ENCODE assay signal across 12 cellular contexts in genomic region chr2:143524001-143524608, GRCh38.
A peak's percentile ranks its signal among the peaks of the same experiment; 100 is the strongest.
DNase-seq lines count a peak whose midpoint lies in the region; ATAC-seq, FAIRE-seq and TF ChIP-seq lines count a peak whose summit lies in the region.
"Had no signal": no experiment of that assay in that cellular context is flagged by ENCODE, and none has a peak within 500 bp of the region (broad histone marks: within the 10 kb centered on the region; RNA-seq: fewer than 3 reads in every experiment).

No MANE protein-coding gene starts in this region.

- H3K27ac Mint-ChIP-seq in activated CD8-positive, alpha-beta T cell treated with anti-CD3 and anti-CD28 coated beads, Interleukin-2, amount 10 ng/mL, durations not matched to agents 7 days and 5 days: no peak overlapping the region
- H3K27ac Mint-ChIP-seq: GM23338 had no signal

- no peaks in the 10 kb centered on the region for H3K9me3 Mint-ChIP-seq in activated CD8-positive, alpha-beta T cell treated with anti-CD3 and anti-CD28 coated beads, Interleukin-2, amount 10 ng/mL, durations not matched to agents 7 days and 5 days (ENCODE audit: insufficient read depth)
- H3K9me3 Mint-ChIP-seq: GM23338 had no signal

- FAIRE-seq in small intestine (lab: Jason Lieb, UNC): no peak

- H3K36me3 ChIP-seq in ascending aorta (no peaks in the 10 kb centered on the region), cardiac muscle cell (no peaks in the 10 kb centered on the region), small intestine (ENCODE audit: control insufficient read depth in 2 of 2, insufficient read depth in 2 of 2, low read length in 2 of 2) (no peaks in the 10 kb centered on the region), WERI-Rb-1 (no peaks in the 10 kb centered on the region)

- no peaks in the 10 kb centered on the region for H3K9me3 ChIP-seq in ascending aorta
- H3K9me3 ChIP-seq in cardiac muscle cell (ENCODE audit: low read depth): no peaks in the 10 kb centered on the region
- H3K9me3 ChIP-seq in small intestine (ENCODE audit: control insufficient read depth, low read depth): no peaks in the 10 kb centered on the region
- H3K9me3 ChIP-seq in WERI-Rb-1 (ENCODE audit: severe bottlenecking): no peaks in the 10 kb centered on the region
- H3K9me3 ChIP-seq: Caco-2 had no signal

- CTCF ChIA-PET in activated CD8-positive, alpha-beta T cell treated with anti-CD3 and anti-CD28 coated beads, Interleukin-2, amount 10 ng/mL, durations not matched to agents 7 days and 5 days (lab: Charles Lee): interaction anchor here (0.7 kb wide), 2 partner anchors 11 to 12 kb away, joined by 3 read pairs; no protein-coding TSS in a partner anchor

- H3K4me3 ChIP-seq in ascending aorta (peak overlapping the region in 1 of 2 donors; percentile 2), cardiac muscle cell (no peak overlapping the region), small intestine (ENCODE audit: low read depth in 1 of 2, low read length in 2 of 2) (no peak overlapping the region), WERI-Rb-1 (ENCODE audit: low read depth, low read length) (no peak overlapping the region)
- H3K4me3 ChIP-seq: GM23338 had no signal

- POLR2A ChIA-PET in activated CD8-positive, alpha-beta T cell treated with anti-CD3 and anti-CD28 coated beads, Interleukin-2, amount 10 ng/mL, durations not matched to agents 7 days and 5 days (lab: Charles Lee): no interaction called here

- H3K27ac ChIP-seq in ascending aorta (peak overlapping the region; percentile 23 to 52), cardiac muscle cell (peak overlapping the region; percentile 7), small intestine (ENCODE audit: low read depth in 1 of 2, low read length in 1 of 2) (peak overlapping the region in 1 of 2 donors; percentile 24), WERI-Rb-1 (no peak overlapping the region)

- ATAC-seq in activated CD8-positive, alpha-beta T cell treated with anti-CD3 and anti-CD28 coated beads, Interleukin-2, amount 10 ng/mL, durations not matched to agents 7 days and 5 days: no peak
- ATAC-seq: GM23338 had no signal

- H3K4me3 Mint-ChIP-seq in activated CD8-positive, alpha-beta T cell treated with anti-CD3 and anti-CD28 coated beads, Interleukin-2, amount 10 ng/mL, durations not matched to agents 7 days and 5 days: no peak overlapping the region
- H3K4me3 Mint-ChIP-seq: GM23338 had no signal

- no peak for TF ChIP-seq CTCF in ascending aorta (IDR thresholded peaks at IDR 0.05)
- no peak for TF ChIP-seq CTCF in cardiac muscle cell (IDR thresholded peaks at IDR 0.05; ENCODE audit: low read depth, low read length)
- TF ChIP-seq CTCF in WERI-Rb-1 (IDR thresholded peaks at IDR 0.05; ENCODE audit: low read depth, low read length): no peak

- peak; percentile 85 for DNase-seq in GM04503 (ENCODE audit: low read depth)
- DNase-seq in ascending aorta (ENCODE audit: low spot score in 2 of 2): no peak
- DNase-seq in cardiac muscle cell (ENCODE audit: low read depth in 1 of 2, low spot score in 1 of 2): peak in 1 of 2 donors; percentile 47
- DNase-seq in small intestine: peak; percentile 2
- DNase-seq in activated CD8-positive, alpha-beta T cell treated with anti-CD3 and anti-CD28 coated beads, Interleukin-2, amount 10 ng/mL, durations not matched to agents 7 days and 5 days: no peak
- no peak for DNase-seq in NCI-H128 (lab: John Stamatoyannopoulos, UW; ENCODE audit: unreplicated experiment)
- DNase-seq in nucleus accumbens (lab: John Stamatoyannopoulos, UW): no peak
- DNase-seq in WERI-Rb-1: no peak
- DNase-seq: Caco-2, NCI-H1092, NCI-H524 treated with DMSO at 0.1 percent for 48 hours had no signal

- H3K4me1 ChIP-seq in ascending aorta (peaks cover 3 to 18% of the 10 kb centered on the region in 2 donors), cardiac muscle cell (ENCODE audit: low read depth) (peaks cover 21% of the 10 kb centered on the region), small intestine (ENCODE audit: control insufficient read depth in 2 of 2, insufficient read depth in 1 of 2, low read depth in 1 of 2, low read length in 1 of 2) (no peaks in the 10 kb centered on the region)

- WGBS in small intestine, 3 donors: 48 to 58% (median 57%) methylated on average over 3 of the region's 3 CpGs

- peaks cover 28% of the 10 kb centered on the region for H3K4me1 Mint-ChIP-seq in activated CD8-positive, alpha-beta T cell treated with anti-CD3 and anti-CD28 coated beads, Interleukin-2, amount 10 ng/mL, durations not matched to agents 7 days and 5 days (ENCODE audit: low read depth)

- no peaks in the 10 kb centered on the region for H3K27me3 Mint-ChIP-seq in activated CD8-positive, alpha-beta T cell treated with anti-CD3 and anti-CD28 coated beads, Interleukin-2, amount 10 ng/mL, durations not matched to agents 7 days and 5 days (ENCODE audit: low read depth)

- intact Hi-C loops in ascending aorta (cut with DNase I): no loop called here

- peaks cover 62% of the 10 kb centered on the region for H3K36me3 Mint-ChIP-seq in activated CD8-positive, alpha-beta T cell treated with anti-CD3 and anti-CD28 coated beads, Interleukin-2, amount 10 ng/mL, durations not matched to agents 7 days and 5 days (ENCODE audit: low read depth)

- no peaks in the 10 kb centered on the region for H3K27me3 ChIP-seq in ascending aorta
- no peaks in the 10 kb centered on the region for H3K27me3 ChIP-seq in cardiac muscle cell
- no peaks in the 10 kb centered on the region for H3K27me3 ChIP-seq in small intestine (ENCODE audit: control insufficient read depth in 2 of 2, insufficient read depth in 2 of 2, low read length in 2 of 2)
- no peaks in the 10 kb centered on the region for H3K27me3 ChIP-seq in WERI-Rb-1 (ENCODE audit: insufficient read depth, low read depth, severe bottlenecking)

Comparison
In these comparisons a context has a peak if more than half of its experiments do, and no peak if none do; other contexts are left out.
1. DNase-seq: peak in GM04503 (single experiment) and small intestine (single experiment); none in ascending aorta (0 of 2), activated CD8-positive, alpha-beta T cell treated with anti-CD3 and anti-CD28 coated beads, Interleukin-2, amount 10 ng/mL, durations not matched to agents 7 days and 5 days (single experiment), NCI-H128 (single experiment), nucleus accumbens (0 of 56) and WERI-Rb-1 (single experiment).